ENCODE assay signal across 3 cellular contexts in genomic region chr7:22657479-22657878, GRCh38.
TF ChIP-seq lines count a peak whose summit lies in the region.

No MANE protein-coding gene starts in this region.

TF ChIP-seq in SK-N-SH, 30 proteins besides CTCF, POLR2A, EP300 and RAD21:
- TF ChIP-seq TCF12 (IDR thresholded peaks at IDR 0.05) = no peak
- TF ChIP-seq NFIC (IDR thresholded peaks at IDR 0.05; ENCODE audit: borderline replicate concordance) = no peak
- TF ChIP-seq MXI1 (IDR thresholded peaks at IDR 0.05; ENCODE audit: low read depth, low read length) = no peak
- no peak for TF ChIP-seq EZH2phosphoT487 (IDR thresholded peaks at IDR 0.05; ENCODE audit: borderline replicate concordance, low read depth)
- TF ChIP-seq FOXM1 (IDR thresholded peaks at IDR 0.05; ENCODE audit: low read depth) = no peak
- TF ChIP-seq GATA2 (CRISPR knock-in tag; IDR thresholded peaks at IDR 0.05) = no peak
- TF ChIP-seq, protein P1, sequence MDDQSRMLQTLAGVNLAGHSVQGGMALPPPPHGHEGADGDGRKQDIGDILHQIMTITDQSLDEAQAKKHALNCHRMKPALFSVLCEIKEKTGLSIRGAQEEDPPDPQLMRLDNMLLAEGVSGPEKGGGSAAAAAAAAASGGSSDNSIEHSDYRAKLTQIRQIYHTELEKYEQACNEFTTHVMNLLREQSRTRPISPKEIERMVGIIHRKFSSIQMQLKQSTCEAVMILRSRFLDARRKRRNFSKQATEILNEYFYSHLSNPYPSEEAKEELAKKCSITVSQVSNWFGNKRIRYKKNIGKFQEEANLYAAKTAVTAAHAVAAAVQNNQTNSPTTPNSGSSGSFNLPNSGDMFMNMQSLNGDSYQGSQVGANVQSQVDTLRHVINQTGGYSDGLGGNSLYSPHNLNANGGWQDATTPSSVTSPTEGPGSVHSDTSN (IDR thresholded peaks at IDR 0.05) = no peak
- no peak for TF ChIP-seq GABPA (IDR thresholded peaks at IDR 0.05; ENCODE audit: low read depth)

TF ChIP-seq in SK-N-SH treated with all-trans-retinoic acid at 6 μM for 48 hours, 23 proteins besides CTCF, POLR2A, EP300 and RAD21:
- no peak for TF ChIP-seq ESRRG (CRISPR knock-in tag; IDR thresholded peaks at IDR 0.05)
- no peak for TF ChIP-seq SNAI2 (CRISPR knock-in tag; IDR thresholded peaks at IDR 0.05)
- no peak for TF ChIP-seq ZNF565 (CRISPR knock-in tag; conservative IDR thresholded peaks at IDR 0.05; ENCODE audit: low read depth)
- no peak for TF ChIP-seq ZFP3 (CRISPR knock-in tag; IDR thresholded peaks at IDR 0.05)
- TF ChIP-seq, protein P2, sequence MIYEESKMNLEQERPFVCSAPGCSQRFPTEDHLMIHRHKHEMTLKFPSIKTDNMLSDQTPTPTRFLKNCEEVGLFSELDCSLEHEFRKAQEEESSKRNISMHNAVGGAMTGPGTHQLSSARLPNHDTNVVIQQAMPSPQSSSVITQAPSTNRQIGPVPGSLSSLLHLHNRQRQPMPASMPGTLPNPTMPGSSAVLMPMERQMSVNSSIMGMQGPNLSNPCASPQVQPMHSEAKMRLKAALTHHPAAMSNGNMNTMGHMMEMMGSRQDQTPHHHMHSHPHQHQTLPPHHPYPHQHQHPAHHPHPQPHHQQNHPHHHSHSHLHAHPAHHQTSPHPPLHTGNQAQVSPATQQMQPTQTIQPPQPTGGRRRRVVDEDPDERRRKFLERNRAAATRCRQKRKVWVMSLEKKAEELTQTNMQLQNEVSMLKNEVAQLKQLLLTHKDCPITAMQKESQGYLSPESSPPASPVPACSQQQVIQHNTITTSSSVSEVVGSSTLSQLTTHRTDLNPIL (CRISPR knock-in tag; IDR thresholded peaks at IDR 0.05; ENCODE audit: low read depth) = no peak
- TF ChIP-seq CSDC2 (CRISPR knock-in tag; IDR thresholded peaks at IDR 0.05) = no peak
- no peak for TF ChIP-seq PPARA (CRISPR knock-in tag; IDR thresholded peaks at IDR 0.05; ENCODE audit: borderline replicate concordance)
- no peak for TF ChIP-seq ARNTL (CRISPR knock-in tag; IDR thresholded peaks at IDR 0.05; ENCODE audit: borderline replicate concordance, low read depth)
- no peak for TF ChIP-seq ZC3H10 (CRISPR knock-in tag; IDR thresholded peaks at IDR 0.05)

TF ChIP-seq in H1, 55 proteins besides CTCF, POLR2A, EP300 and RAD21:
- TF ChIP-seq SIN3A (conservative IDR thresholded peaks at IDR 0.05 in 1 of 2, IDR thresholded peaks at IDR 0.05 in 1 of 2; ENCODE audit: low read depth in 1 of 2, low read length in 2 of 2) (no peak), PHF8 (conservative IDR thresholded peaks at IDR 0.05; ENCODE audit: low read depth, low read length) (no peak), SRF (IDR thresholded peaks at IDR 0.05; ENCODE audit: low read depth, low read length) (no peak), EGR1 (IDR thresholded peaks at IDR 0.05; ENCODE audit: borderline replicate concordance, low read depth, low read length) (no peak), NANOG (IDR thresholded peaks at IDR 0.05; ENCODE audit: insufficient read depth, low read depth, low read length, poor library complexity, severe bottlenecking) (no peak), TAF1 (IDR thresholded peaks at IDR 0.05; ENCODE audit: low read depth, low read length) (no peak), BACH1 (IDR thresholded peaks at IDR 0.05; ENCODE audit: low read length) (no peak), RFX5 (IDR thresholded peaks at IDR 0.05; ENCODE audit: borderline replicate concordance, low read depth, low read length) (no peak), ASH2L (IDR thresholded peaks at IDR 0.05; ENCODE audit: low read length) (no peak), TBP (IDR thresholded peaks at IDR 0.05; ENCODE audit: low read depth, low read length) (no peak), SP2 (IDR thresholded peaks at IDR 0.05; ENCODE audit: low read length) (no peak), POU5F1 (IDR thresholded peaks at IDR 0.05; ENCODE audit: low read depth, low read length) (no peak)
